ENCODE assay signal across 32 cellular contexts in the genomic region with DNA sequence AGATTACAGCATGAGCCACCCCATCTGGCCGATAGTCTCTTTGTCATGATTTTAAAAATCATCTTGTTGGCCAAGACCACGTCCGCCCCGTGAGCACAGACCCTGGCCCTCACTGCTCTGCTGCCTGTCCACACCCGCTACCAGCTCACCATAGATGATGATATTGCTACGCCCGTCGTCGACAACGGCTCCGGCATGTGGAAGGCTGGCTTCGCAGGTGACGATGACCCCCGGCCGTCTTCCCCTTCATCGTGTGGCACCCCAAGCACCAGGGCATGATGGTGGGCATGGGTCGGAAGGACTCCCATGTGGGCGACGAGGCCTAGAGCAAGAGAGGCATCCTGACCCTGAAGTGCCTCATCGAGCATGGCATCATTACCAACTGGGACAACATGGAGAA.
"Had no signal": no experiment of that assay in that cellular context is flagged by ENCODE, and none has a peak within 500 bp of the region (broad histone marks: within the 10 kb centered on the region; RNA-seq: fewer than 3 reads in every experiment).

No MANE protein-coding gene starts in this region.

- H3K4me1 ChIP-seq: ascending aorta had no signal

- H3K27ac Mint-ChIP-seq: activated B cell treated with CpG ODN at 0.5 μM for 24 hours; activated CD4-positive, alpha-beta T cell treated with anti-CD3 and anti-CD28 coated beads, Interleukin-2, amount 10 ng/mL, durations not matched to agents 24 days and 14 days; activated CD8-positive, alpha-beta T cell treated with anti-CD3 and anti-CD28 coated beads for 36 hours; activated naive CD4-positive, alpha-beta T cell treated with anti-CD3 and anti-CD28 coated beads, Interleukin-2, amount 10 ng/mL, durations not matched to agents 7 days and 5 days; activated naive CD4-positive, alpha-beta T cell treated with anti-CD3 and anti-CD28 coated beads, Interleukin-2, amount 50 U/mL, for 24 hours; activated naive CD8-positive, alpha-beta T cell; activated naive CD8-positive, alpha-beta T cell treated with anti-CD3 and anti-CD28 coated beads, Interleukin-2, amount 10 ng/mL, durations not matched to agents 7 days and 5 days; activated naive CD8-positive, alpha-beta T cell treated with anti-CD3 and anti-CD28 coated beads, Interleukin-2, amount 50 U/mL, for 24 hours; activated T-helper 2 cell treated with anti-CD3 and anti-CD28 coated beads, Interferon-gamma antibody, Interleukin-2, Interleukin-4, amounts not matched to agents 10 μg/mL and 5 μg/mL and 100 μg/mL, durations not matched to agents 14 hours and 24 hours and 36 hours; brain; T-helper 1 cell treated with Interleukin-12 subunit alpha and Interleukin-12 subunit beta and Interleukin-4 antibody, amounts not matched to agents 30 μg/mL and 1 μg/mL, for 36 hours; T-helper 2 cell treated with Interferon-gamma antibody and Interleukin-4, amounts not matched to agents 5 μg/mL and 100 μg/mL, for 36 hours had no signal

- H3K27ac ChIP-seq: ascending aorta, VCaP had no signal

- H3K4me3 Mint-ChIP-seq: activated B cell treated with CpG ODN at 0.5 μM for 24 hours; activated CD4-positive, alpha-beta memory T cell treated with anti-CD3 and anti-CD28 coated beads for 36 hours; activated CD4-positive, alpha-beta T cell treated with anti-CD3 and anti-CD28 coated beads, Interleukin-2, amount 10 ng/mL, durations not matched to agents 24 days and 14 days; activated CD8-positive, alpha-beta T cell treated with anti-CD3 and anti-CD28 coated beads for 36 hours; activated naive CD4-positive, alpha-beta T cell treated with anti-CD3 and anti-CD28 coated beads, Interleukin-2, amount 10 ng/mL, durations not matched to agents 7 days and 5 days; activated naive CD4-positive, alpha-beta T cell treated with anti-CD3 and anti-CD28 coated beads, Interleukin-2, amount 50 U/mL, for 24 hours; activated naive CD8-positive, alpha-beta T cell; activated naive CD8-positive, alpha-beta T cell treated with anti-CD3 and anti-CD28 coated beads, Interleukin-2, amount 10 ng/mL, durations not matched to agents 7 days and 5 days; activated naive CD8-positive, alpha-beta T cell treated with anti-CD3 and anti-CD28 coated beads, Interleukin-2, amount 50 U/mL, for 24 hours; activated T-cell treated with anti-CD3 and anti-CD28 coated beads, Interleukin-2, amount 50 U/mL, for 4 hours; brain; T-helper 1 cell treated with Interleukin-12 subunit alpha and Interleukin-12 subunit beta and Interleukin-4 antibody, amounts not matched to agents 30 μg/mL and 1 μg/mL, for 36 hours; T-helper 2 cell treated with Interferon-gamma antibody and Interleukin-4, amounts not matched to agents 5 μg/mL and 100 μg/mL, for 36 hours had no signal

- ATAC-seq: activated CD8-positive, alpha-beta T cell treated with anti-CD3 and anti-CD28 coated beads for 36 hours; activated naive CD8-positive, alpha-beta T cell treated with anti-CD3 and anti-CD28 coated beads, Interleukin-2, amount 50 U/mL, for 24 hours; activated T-cell treated with anti-CD3 and anti-CD28 coated beads, Interleukin-2, amount 50 U/mL, for 4 hours had no signal

- H3K4me1 Mint-ChIP-seq: activated B cell treated with CpG ODN at 0.5 μM for 24 hours; activated naive CD4-positive, alpha-beta T cell treated with anti-CD3 and anti-CD28 coated beads, Interleukin-2, amount 10 ng/mL, durations not matched to agents 7 days and 5 days; activated naive CD4-positive, alpha-beta T cell treated with anti-CD3 and anti-CD28 coated beads, Interleukin-2, amount 50 U/mL, for 24 hours; activated naive CD8-positive, alpha-beta T cell treated with anti-CD3 and anti-CD28 coated beads, Interleukin-2, amount 10 ng/mL, durations not matched to agents 7 days and 5 days; activated naive CD8-positive, alpha-beta T cell treated with anti-CD3 and anti-CD28 coated beads, Interleukin-2, amount 50 U/mL, for 24 hours had no signal

- DNase-seq: activated B cell treated with CpG ODN at 0.5 μM for 24 hours; activated CD4-positive, alpha-beta memory T cell treated with anti-CD3 and anti-CD28 coated beads for 36 hours; activated CD4-positive, alpha-beta T cell treated with anti-CD3 and anti-CD28 coated beads for 4 hours; activated CD4-positive, alpha-beta T cell treated with anti-CD3 and anti-CD28 coated beads, Interleukin-2, amount 10 ng/mL, durations not matched to agents 24 days and 14 days; activated CD4-positive, alpha-beta T cell treated with anti-CD3 and anti-CD28 coated beads, Interleukin-2, amount 50 U/mL, for 1 hour; activated CD4-positive, alpha-beta T cell treated with anti-CD3 and anti-CD28 coated beads, Interleukin-2, amount 50 U/mL, for 4 hours; activated CD4-positive, CD25-positive, alpha-beta regulatory T cell treated with anti-CD3 and anti-CD28 coated beads, Interleukin-2, amount 50 U/mL, for 72 hours; activated CD8-positive, alpha-beta memory T cell treated with anti-CD3 and anti-CD28 coated beads, Interleukin-2, amount 50 U/mL, for 4 hours; activated CD8-positive, alpha-beta T cell treated with anti-CD3 and anti-CD28 coated beads for 36 hours; activated effector memory CD4-positive, alpha-beta T cell treated with Interleukin-2 at 50 U/mL for 16 hours; activated gamma-delta T cell; activated naive CD4-positive, alpha-beta T cell treated with anti-CD3 and anti-CD28 coated beads, Interleukin-2, amount 10 ng/mL, durations not matched to agents 7 days and 5 days; activated naive CD4-positive, alpha-beta T cell treated with Interleukin-2 at 50 U/mL for 16 hours; activated naive CD8-positive, alpha-beta T cell treated with anti-CD3 and anti-CD28 coated beads, Interleukin-2, amount 10 ng/mL, durations not matched to agents 7 days and 5 days; activated naive CD8-positive, alpha-beta T cell treated with anti-CD3 and anti-CD28 coated beads, Interleukin-2, amount 50 U/mL, for 24 hours; activated T-cell treated with anti-CD3 and anti-CD28 coated beads for 4 hours; activated T-cell treated with anti-CD3 and anti-CD28 coated beads, Interleukin-2, amount 50 U/mL, for 1 hour; activated T-cell treated with anti-CD3 and anti-CD28 coated beads, Interleukin-2, amount 50 U/mL, for 4 hours; amygdala; anterior cingulate cortex; central memory CD4-positive, alpha-beta T cell; T-helper 1 cell; T-helper 2 cell; T-helper 9 cell had no signal

- H3K4me3 ChIP-seq: ascending aorta had no signal

- H3K27me3 Mint-ChIP-seq: activated B cell treated with CpG ODN at 0.5 μM for 24 hours; activated CD4-positive, alpha-beta memory T cell treated with anti-CD3 and anti-CD28 coated beads for 36 hours; activated CD4-positive, alpha-beta T cell treated with anti-CD3 and anti-CD28 coated beads, Interleukin-2, amount 10 ng/mL, durations not matched to agents 24 days and 14 days; activated CD8-positive, alpha-beta T cell treated with anti-CD3 and anti-CD28 coated beads for 36 hours; activated naive CD4-positive, alpha-beta T cell treated with anti-CD3 and anti-CD28 coated beads, Interleukin-2, amount 10 ng/mL, durations not matched to agents 7 days and 5 days; activated naive CD4-positive, alpha-beta T cell treated with anti-CD3 and anti-CD28 coated beads, Interleukin-2, amount 50 U/mL, for 24 hours; activated naive CD8-positive, alpha-beta T cell; activated naive CD8-positive, alpha-beta T cell treated with anti-CD3 and anti-CD28 coated beads, Interleukin-2, amount 10 ng/mL, durations not matched to agents 7 days and 5 days; activated naive CD8-positive, alpha-beta T cell treated with anti-CD3 and anti-CD28 coated beads, Interleukin-2, amount 50 U/mL, for 24 hours; brain had no signal

- H3K9me3 Mint-ChIP-seq: activated CD4-positive, alpha-beta memory T cell treated with anti-CD3 and anti-CD28 coated beads for 36 hours; activated naive CD4-positive, alpha-beta T cell treated with anti-CD3 and anti-CD28 coated beads, Interleukin-2, amount 50 U/mL, for 24 hours; activated T-cell treated with anti-CD3 and anti-CD28 coated beads, Interleukin-2, amount 50 U/mL, for 4 hours; activated T-helper 2 cell treated with anti-CD3 and anti-CD28 coated beads, Interferon-gamma antibody, Interleukin-2, Interleukin-4, amounts not matched to agents 10 μg/mL and 5 μg/mL and 100 μg/mL, durations not matched to agents 14 hours and 24 hours and 36 hours had no signal

- H3K27me3 ChIP-seq: ascending aorta had no signal
